1 cellular context compared by ENCODE assay signal in the genomic region with DNA sequence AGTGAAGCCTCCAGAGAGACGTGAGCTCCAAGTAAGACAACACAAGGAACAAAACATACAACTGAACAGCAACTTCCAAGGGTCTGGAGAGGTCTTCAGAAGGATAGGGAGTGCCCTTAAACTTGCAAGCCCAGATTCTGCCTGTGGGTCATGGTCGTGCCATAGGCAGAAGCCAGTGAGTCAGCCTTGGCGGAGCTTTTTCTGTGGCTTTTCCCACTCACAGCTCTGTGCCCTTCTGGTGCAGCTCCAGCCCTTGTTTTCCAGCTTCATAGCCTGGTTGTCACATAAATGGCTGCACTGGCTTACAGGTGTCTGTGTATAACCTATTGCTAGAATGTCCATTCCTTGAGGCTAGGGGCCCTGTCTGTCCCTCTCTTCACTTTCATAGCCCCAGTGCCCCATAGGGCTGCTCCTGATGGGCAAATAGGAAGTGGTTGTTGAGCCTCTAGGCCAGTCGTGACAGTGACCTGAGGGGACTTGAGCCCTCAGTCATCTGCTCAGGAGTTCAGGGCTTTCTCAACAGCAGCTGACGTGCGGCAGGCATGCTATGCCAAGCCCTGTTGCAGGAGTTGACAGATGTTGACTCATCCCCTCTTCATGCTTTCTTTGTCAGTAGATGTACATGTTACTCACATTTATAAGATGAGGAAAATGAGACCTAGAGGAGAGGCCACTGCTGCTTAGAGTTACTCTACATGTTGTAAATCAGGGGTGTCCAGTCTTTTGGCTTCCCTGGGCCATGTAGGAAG.
TF ChIP-seq lines count a peak whose summit lies in the region.

No MANE protein-coding gene starts in this region.

TF ChIP-seq in GM23338, 12 proteins besides CTCF, POLR2A, EP300 and RAD21 (continued from another document):
- TF ChIP-seq, protein P1, sequence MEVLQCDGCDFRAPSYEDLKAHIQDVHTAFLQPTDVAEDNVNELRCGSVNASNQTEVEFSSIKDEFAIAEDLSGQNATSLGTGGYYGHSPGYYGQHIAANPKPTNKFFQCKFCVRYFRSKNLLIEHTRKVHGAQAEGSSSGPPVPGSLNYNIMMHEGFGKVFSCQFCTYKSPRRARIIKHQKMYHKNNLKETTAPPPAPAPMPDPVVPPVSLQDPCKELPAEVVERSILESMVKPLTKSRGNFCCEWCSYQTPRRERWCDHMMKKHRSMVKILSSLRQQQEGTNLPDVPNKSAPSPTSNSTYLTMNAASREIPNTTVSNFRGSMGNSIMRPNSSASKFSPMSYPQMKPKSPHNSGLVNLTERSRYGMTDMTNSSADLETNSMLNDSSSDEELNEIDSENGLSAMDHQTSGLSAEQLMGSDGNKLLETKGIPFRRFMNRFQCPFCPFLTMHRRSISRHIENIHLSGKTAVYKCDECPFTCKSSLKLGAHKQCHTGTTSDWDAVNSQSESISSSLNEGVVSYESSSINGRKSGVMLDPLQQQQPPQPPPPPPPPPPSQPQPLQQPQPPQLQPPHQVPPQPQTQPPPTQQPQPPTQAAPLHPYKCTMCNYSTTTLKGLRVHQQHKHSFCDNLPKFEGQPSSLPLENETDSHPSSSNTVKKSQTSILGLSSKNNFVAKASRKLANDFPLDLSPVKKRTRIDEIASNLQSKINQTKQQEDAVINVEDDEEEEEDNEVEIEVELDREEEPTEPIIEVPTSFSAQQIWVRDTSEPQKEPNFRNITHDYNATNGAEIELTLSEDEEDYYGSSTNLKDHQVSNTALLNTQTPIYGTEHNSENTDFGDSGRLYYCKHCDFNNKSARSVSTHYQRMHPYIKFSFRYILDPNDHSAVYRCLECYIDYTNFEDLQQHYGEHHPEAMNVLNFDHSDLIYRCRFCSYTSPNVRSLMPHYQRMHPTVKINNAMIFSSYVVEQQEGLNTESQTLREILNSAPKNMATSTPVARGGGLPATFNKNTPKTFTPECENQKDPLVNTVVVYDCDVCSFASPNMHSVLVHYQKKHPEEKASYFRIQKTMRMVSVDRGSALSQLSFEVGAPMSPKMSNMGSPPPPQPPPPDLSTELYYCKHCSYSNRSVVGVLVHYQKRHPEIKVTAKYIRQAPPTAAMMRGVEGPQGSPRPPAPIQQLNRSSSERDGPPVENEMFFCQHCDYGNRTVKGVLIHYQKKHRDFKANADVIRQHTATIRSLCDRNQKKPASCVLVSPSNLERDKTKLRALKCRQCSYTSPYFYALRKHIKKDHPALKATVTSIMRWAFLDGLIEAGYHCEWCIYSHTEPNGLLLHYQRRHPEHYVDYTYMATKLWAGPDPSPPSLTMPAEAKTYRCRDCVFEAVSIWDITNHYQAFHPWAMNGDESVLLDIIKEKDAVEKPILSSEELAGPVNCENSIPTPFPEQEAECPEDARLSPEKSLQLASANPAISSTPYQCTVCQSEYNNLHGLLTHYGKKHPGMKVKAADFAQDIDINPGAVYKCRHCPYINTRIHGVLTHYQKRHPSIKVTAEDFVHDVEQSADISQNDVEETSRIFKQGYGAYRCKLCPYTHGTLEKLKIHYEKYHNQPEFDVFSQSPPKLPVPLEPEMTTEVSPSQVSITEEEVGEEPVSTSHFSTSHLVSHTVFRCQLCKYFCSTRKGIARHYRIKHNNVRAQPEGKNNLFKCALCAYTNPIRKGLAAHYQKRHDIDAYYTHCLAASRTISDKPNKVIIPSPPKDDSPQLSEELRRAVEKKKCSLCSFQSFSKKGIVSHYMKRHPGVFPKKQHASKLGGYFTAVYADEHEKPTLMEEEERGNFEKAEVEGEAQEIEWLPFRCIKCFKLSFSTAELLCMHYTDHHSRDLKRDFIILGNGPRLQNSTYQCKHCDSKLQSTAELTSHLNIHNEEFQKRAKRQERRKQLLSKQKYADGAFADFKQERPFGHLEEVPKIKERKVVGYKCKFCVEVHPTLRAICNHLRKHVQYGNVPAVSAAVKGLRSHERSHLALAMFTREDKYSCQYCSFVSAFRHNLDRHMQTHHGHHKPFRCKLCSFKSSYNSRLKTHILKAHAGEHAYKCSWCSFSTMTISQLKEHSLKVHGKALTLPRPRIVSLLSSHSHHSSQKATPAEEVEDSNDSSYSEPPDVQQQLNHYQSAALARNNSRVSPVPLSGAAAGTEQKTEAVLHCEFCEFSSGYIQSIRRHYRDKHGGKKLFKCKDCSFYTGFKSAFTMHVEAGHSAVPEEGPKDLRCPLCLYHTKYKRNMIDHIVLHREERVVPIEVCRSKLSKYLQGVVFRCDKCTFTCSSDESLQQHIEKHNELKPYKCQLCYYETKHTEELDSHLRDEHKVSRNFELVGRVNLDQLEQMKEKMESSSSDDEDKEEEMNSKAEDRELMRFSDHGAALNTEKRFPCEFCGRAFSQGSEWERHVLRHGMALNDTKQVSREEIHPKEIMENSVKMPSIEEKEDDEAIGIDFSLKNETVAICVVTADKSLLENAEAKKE (CRISPR knock-in tag; IDR thresholded peaks at IDR 0.05): no peak
- TF ChIP-seq EZH2 (IDR thresholded peaks at IDR 0.05; ENCODE audit: low read depth, unreplicated experiment): no peak
